In genomic region chr2:31256611-31257382, GRCh38 we compare ENCODE assay signal across 1 cellular context.
TF ChIP-seq lines count a peak whose summit lies in the region.

No MANE protein-coding gene starts in this region.

TF ChIP-seq in IMR-90, 13 proteins besides CTCF, POLR2A, EP300 and RAD21:
- no peak for TF ChIP-seq USF2 (IDR thresholded peaks at IDR 0.05; ENCODE audit: low read depth, low read length)
- no peak for TF ChIP-seq FOS (IDR thresholded peaks at IDR 0.05; ENCODE audit: low read depth, low read length)
- TF ChIP-seq RFX5 (IDR thresholded peaks at IDR 0.05; ENCODE audit: low read depth, low read length): no peak
- no peak for TF ChIP-seq CHD1 (IDR thresholded peaks at IDR 0.05; ENCODE audit: low read depth, low read length)
- TF ChIP-seq MAZ (IDR thresholded peaks at IDR 0.05; ENCODE audit: borderline replicate concordance, low read depth, low read length): no peak
- TF ChIP-seq SMC3 (IDR thresholded peaks at IDR 0.05; ENCODE audit: low read depth, low read length): no peak
- TF ChIP-seq BHLHE40 (IDR thresholded peaks at IDR 0.05; ENCODE audit: low read depth, low read length): no peak
TF ChIP-seq in IMR-90: peak in this region for 0.
